In the genomic region with DNA sequence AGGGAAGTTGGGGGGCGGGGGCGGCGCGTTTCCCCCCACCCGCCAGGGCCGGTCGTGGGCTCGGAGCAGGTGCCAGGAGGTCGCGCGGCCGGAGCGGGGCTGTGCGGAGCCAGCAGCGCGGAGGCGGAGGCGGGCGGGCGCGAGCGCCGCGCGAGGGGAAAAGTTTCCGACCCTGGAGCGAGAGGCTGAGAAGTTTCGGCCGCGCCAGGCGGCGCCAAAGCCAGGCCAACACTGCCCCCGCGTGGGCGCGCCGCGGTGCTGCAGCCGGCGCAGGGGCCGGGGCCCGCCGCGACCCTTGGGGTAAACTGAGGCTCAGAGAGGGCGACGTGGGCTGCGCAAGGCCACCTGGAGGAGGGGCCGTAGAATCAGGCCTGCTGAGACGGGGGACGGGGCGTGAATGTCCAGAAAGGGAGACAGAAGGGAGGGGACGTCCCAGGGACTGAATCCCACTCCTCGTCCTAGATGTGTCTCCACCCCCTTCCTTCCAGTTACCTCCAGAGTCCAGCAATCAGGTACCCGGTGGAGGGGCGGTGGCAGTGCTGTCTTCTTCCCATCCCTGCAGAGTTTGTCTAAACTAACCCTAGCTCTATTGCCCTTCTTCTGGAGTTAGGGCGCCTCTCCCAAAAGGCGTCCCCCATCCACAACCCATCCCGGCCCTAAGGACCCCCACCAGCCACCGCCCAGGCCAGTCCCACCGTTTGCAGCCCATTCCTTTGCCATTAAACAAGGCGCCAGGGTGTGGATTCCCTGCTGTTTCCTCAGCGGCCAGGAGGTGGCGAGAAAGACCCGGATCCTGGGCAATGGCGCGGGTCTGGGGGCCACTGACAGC, we compare ENCODE assay signal across 1 cellular context.
TF ChIP-seq lines count a peak whose summit lies in the region.

No MANE protein-coding gene starts in this region.

TF ChIP-seq in WTC11, 78 proteins besides CTCF, POLR2A, EP300 and RAD21 (continued from another document):
- TF ChIP-seq, protein P1, sequence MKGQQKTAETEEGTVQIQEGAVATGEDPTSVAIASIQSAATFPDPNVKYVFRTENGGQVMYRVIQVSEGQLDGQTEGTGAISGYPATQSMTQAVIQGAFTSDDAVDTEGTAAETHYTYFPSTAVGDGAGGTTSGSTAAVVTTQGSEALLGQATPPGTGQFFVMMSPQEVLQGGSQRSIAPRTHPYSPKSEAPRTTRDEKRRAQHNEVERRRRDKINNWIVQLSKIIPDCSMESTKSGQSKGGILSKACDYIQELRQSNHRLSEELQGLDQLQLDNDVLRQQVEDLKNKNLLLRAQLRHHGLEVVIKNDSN (CRISPR knock-in tag; IDR thresholded peaks at IDR 0.05), result 0 out of 2 replicates have a peak, but pooled peaks have one; percentile 19
- TF ChIP-seq, protein P2, sequence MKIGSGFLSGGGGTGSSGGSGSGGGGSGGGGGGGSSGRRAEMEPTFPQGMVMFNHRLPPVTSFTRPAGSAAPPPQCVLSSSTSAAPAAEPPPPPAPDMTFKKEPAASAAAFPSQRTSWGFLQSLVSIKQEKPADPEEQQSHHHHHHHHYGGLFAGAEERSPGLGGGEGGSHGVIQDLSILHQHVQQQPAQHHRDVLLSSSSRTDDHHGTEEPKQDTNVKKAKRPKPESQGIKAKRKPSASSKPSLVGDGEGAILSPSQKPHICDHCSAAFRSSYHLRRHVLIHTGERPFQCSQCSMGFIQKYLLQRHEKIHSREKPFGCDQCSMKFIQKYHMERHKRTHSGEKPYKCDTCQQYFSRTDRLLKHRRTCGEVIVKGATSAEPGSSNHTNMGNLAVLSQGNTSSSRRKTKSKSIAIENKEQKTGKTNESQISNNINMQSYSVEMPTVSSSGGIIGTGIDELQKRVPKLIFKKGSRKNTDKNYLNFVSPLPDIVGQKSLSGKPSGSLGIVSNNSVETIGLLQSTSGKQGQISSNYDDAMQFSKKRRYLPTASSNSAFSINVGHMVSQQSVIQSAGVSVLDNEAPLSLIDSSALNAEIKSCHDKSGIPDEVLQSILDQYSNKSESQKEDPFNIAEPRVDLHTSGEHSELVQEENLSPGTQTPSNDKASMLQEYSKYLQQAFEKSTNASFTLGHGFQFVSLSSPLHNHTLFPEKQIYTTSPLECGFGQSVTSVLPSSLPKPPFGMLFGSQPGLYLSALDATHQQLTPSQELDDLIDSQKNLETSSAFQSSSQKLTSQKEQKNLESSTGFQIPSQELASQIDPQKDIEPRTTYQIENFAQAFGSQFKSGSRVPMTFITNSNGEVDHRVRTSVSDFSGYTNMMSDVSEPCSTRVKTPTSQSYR (CRISPR knock-in tag; IDR thresholded peaks at IDR 0.05), result no peak
- TF ChIP-seq OVOL2 (CRISPR knock-in tag; IDR thresholded peaks at IDR 0.05; ENCODE audit: borderline replicate concordance) (no peak), ZNF138 (CRISPR knock-in tag; conservative IDR thresholded peaks at IDR 0.05) (no peak), SP1 (CRISPR knock-in tag; conservative IDR thresholded peaks at IDR 0.05) (peak; percentile 49), ZNF416 (CRISPR knock-in tag; IDR thresholded peaks at IDR 0.05) (no peak), ZNF423 (CRISPR knock-in tag; IDR thresholded peaks at IDR 0.05) (no peak), NR3C1 (CRISPR knock-in tag; conservative IDR thresholded peaks at IDR 0.05; ENCODE audit: low read depth) (no peak), CREM (CRISPR knock-in tag; IDR thresholded peaks at IDR 0.05) (no peak), NR2C2 (CRISPR knock-in tag; IDR thresholded peaks at IDR 0.05) (no peak), TEAD1 (CRISPR knock-in tag; IDR thresholded peaks at IDR 0.05) (0 out of 2 replicates have a peak, but pooled peaks have one; percentile 17), ZBTB21 (CRISPR knock-in tag; IDR thresholded peaks at IDR 0.05; ENCODE audit: borderline replicate concordance) (no peak), NFYB (CRISPR knock-in tag; conservative IDR thresholded peaks at IDR 0.05; ENCODE audit: low read depth) (no peak), ZNF671 (CRISPR knock-in tag; IDR thresholded peaks at IDR 0.05) (no peak), FOXK1 (CRISPR knock-in tag; IDR thresholded peaks at IDR 0.05) (no peak), ZNF317 (CRISPR knock-in tag; IDR thresholded peaks at IDR 0.05; ENCODE audit: borderline replicate concordance, low read depth) (no peak; the same call in 1 of the 2 replicates)
- TF ChIP-seq, protein P3, sequence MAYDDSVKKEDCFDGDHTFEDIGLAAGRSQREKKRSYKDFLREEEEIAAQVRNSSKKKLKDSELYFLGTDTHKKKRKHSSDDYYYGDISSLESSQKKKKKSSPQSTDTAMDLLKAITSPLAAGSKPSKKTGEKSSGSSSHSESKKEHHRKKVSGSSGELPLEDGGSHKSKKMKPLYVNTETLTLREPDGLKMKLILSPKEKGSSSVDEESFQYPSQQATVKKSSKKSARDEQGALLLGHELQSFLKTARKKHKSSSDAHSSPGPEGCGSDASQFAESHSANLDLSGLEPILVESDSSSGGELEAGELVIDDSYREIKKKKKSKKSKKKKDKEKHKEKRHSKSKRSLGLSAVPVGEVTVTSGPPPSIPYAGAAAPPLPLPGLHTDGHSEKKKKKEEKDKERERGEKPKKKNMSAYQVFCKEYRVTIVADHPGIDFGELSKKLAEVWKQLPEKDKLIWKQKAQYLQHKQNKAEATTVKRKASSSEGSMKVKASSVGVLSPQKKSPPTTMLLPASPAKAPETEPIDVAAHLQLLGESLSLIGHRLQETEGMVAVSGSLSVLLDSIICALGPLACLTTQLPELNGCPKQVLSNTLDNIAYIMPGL (CRISPR knock-in tag; IDR thresholded peaks at IDR 0.05), result 0 out of 2 replicates have a peak, but pooled peaks have one; percentile 12
- TF ChIP-seq, protein P4, sequence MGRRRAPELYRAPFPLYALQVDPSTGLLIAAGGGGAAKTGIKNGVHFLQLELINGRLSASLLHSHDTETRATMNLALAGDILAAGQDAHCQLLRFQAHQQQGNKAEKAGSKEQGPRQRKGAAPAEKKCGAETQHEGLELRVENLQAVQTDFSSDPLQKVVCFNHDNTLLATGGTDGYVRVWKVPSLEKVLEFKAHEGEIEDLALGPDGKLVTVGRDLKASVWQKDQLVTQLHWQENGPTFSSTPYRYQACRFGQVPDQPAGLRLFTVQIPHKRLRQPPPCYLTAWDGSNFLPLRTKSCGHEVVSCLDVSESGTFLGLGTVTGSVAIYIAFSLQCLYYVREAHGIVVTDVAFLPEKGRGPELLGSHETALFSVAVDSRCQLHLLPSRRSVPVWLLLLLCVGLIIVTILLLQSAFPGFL (CRISPR knock-in tag; IDR thresholded peaks at IDR 0.05; ENCODE audit: borderline replicate concordance), result no peak
- TF ChIP-seq, protein P5, sequence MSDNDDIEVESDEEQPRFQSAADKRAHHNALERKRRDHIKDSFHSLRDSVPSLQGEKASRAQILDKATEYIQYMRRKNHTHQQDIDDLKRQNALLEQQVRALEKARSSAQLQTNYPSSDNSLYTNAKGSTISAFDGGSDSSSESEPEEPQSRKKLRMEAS (CRISPR knock-in tag; IDR thresholded peaks at IDR 0.05), result peak; percentile 51; the same call in 1 of the 2 replicates
- TF ChIP-seq, protein P6, sequence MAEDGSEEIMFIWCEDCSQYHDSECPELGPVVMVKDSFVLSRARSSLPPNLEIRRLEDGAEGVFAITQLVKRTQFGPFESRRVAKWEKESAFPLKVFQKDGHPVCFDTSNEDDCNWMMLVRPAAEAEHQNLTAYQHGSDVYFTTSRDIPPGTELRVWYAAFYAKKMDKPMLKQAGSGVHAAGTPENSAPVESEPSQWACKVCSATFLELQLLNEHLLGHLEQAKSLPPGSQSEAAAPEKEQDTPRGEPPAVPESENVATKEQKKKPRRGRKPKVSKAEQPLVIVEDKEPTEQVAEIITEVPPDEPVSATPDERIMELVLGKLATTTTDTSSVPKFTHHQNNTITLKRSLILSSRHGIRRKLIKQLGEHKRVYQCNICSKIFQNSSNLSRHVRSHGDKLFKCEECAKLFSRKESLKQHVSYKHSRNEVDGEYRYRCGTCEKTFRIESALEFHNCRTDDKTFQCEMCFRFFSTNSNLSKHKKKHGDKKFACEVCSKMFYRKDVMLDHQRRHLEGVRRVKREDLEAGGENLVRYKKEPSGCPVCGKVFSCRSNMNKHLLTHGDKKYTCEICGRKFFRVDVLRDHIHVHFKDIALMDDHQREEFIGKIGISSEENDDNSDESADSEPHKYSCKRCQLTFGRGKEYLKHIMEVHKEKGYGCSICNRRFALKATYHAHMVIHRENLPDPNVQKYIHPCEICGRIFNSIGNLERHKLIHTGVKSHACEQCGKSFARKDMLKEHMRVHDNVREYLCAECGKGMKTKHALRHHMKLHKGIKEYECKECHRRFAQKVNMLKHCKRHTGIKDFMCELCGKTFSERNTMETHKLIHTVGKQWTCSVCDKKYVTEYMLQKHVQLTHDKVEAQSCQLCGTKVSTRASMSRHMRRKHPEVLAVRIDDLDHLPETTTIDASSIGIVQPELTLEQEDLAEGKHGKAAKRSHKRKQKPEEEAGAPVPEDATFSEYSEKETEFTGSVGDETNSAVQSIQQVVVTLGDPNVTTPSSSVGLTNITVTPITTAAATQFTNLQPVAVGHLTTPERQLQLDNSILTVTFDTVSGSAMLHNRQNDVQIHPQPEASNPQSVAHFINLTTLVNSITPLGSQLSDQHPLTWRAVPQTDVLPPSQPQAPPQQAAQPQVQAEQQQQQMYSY (CRISPR knock-in tag; IDR thresholded peaks at IDR 0.05), result peak; percentile 65
- TF ChIP-seq, protein P7, sequence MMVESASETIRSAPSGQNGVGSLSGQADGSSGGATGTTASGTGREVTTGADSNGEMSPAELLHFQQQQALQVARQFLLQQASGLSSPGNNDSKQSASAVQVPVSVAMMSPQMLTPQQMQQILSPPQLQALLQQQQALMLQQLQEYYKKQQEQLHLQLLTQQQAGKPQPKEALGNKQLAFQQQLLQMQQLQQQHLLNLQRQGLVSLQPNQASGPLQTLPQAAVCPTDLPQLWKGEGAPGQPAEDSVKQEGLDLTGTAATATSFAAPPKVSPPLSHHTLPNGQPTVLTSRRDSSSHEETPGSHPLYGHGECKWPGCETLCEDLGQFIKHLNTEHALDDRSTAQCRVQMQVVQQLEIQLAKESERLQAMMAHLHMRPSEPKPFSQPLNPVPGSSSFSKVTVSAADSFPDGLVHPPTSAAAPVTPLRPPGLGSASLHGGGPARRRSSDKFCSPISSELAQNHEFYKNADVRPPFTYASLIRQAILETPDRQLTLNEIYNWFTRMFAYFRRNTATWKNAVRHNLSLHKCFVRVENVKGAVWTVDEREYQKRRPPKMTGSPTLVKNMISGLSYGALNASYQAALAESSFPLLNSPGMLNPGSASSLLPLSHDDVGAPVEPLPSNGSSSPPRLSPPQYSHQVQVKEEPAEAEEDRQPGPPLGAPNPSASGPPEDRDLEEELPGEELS (CRISPR knock-in tag; IDR thresholded peaks at IDR 0.05), result no peak
TF ChIP-seq in WTC11: peak in this region for 8.
